In the genomic region with DNA sequence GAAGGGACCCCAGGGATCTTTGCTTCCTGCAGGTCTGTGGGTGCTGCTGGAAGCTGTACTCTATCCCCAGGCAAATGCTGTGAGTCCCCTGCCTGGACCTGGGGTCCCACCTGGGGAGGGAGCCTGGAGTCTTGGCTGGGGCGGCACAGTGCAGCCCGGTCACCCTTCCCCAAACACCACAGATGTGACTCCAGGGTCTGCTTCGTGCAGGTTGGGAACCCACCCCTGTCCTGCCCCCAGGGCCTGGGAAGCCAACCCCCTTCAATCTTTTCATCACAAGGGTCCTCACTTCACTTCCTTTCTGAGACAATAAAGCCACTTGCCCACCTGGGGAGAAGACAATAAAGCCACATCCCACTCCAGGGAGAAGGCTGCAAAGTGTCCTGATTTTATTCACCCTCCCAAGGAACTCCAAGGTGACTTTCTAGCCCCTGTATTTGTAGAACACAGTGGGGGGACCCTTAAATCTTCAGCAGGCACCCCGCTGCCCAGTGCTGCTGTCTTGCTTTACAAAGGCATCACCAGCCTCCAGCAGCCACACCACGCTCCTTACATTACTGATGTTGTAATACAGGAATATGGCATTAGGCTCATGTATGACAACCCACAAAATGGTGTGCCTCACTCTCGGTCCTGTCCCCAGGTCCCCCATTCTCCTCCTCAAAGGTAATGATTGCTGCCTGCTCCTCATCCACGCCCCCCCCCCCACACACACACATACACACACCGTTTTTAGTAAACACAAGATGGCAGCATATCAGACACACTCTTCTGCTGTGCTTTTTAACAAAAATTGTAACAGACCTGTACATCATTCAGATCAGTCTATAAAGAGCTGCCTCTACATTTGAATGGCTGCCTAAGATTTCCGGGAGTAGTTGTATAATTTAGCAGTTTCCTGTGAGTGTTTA, we compare ENCODE assay signal across 14 cellular contexts. TPM values are rescaled to one million over a fixed set of nuclear protein-coding genes. Genes with fewer than 3 reads are reported as not detected.
DNase-seq lines count a peak whose midpoint lies in the region; ATAC-seq and TF ChIP-seq lines count a peak whose summit lies in the region.
"Had no signal": no experiment of that assay in that cellular context is flagged by ENCODE, and none has a peak within 500 bp of the region (broad histone marks: within the 10 kb centered on the region; RNA-seq: fewer than 3 reads in every experiment).

No MANE protein-coding gene starts in this region.

- no peak overlapping the region for H3K27ac Mint-ChIP-seq in chondrocyte (ENCODE audit: unreplicated experiment)
- no peak overlapping the region for H3K27ac Mint-ChIP-seq in natural killer cell treated with Interleukin-12 subunit alpha and Interleukin-12 subunit beta and Interleukin-15 and Interleukin-18, amount 100 ng/mL, for 72 hours
- no peak overlapping the region for H3K27ac Mint-ChIP-seq in CD4-positive, alpha-beta memory T cell
- H3K27ac Mint-ChIP-seq: nephron progenitor cell had no signal

- H3K4me3 ChIP-seq in HUES48 (ENCODE audit: low read depth, low read length) (no peak overlapping the region), GM23248 (no peak overlapping the region)
- H3K4me3 ChIP-seq in CD4-positive, alpha-beta memory T cell (ENCODE audit: low read length in 2 of 2): no peak overlapping the region
- H3K4me3 ChIP-seq: HAP-1 had no signal

- no peak for TF ChIP-seq CTCF in chondrocyte (IDR thresholded peaks at IDR 0.05)

- no peaks in the 10 kb centered on the region for H3K36me3 ChIP-seq in HUES48 (ENCODE audit: control insufficient read depth, insufficient read depth, low read length)
- no peaks in the 10 kb centered on the region for H3K36me3 ChIP-seq in CD4-positive, alpha-beta memory T cell (ENCODE audit: insufficient read depth, low read length)
- no peaks in the 10 kb centered on the region for H3K36me3 ChIP-seq in GM23248 (ENCODE audit: low read depth)
- H3K36me3 ChIP-seq: HAP-1 had no signal

- H3K27ac ChIP-seq in HUES48 (ENCODE audit: low read depth, low read length): peak overlapping the region; percentile 64
- no peak overlapping the region for H3K27ac ChIP-seq in CD4-positive, alpha-beta memory T cell (ENCODE audit: low read depth, low read length)
- H3K27ac ChIP-seq in GM23248: no peak overlapping the region

- peaks cover 21% of the 10 kb centered on the region for H3K27me3 Mint-ChIP-seq in chondrocyte (ENCODE audit: low read depth)
- H3K27me3 Mint-ChIP-seq in natural killer cell treated with Interleukin-12 subunit alpha and Interleukin-12 subunit beta and Interleukin-15 and Interleukin-18, amount 100 ng/mL, for 72 hours: peaks cover 10 to 17% of the 10 kb centered on the region in 2 donors
- H3K27me3 Mint-ChIP-seq in CD4-positive, alpha-beta memory T cell: peaks cover 0 to 4% of the 10 kb centered on the region in 2 donors

- in situ Hi-C loops in GM23248 (cut with MboI): no loop called here

- no peaks in the 10 kb centered on the region for H3K9me2 ChIP-seq in GM23248 (ENCODE audit: insufficient read depth)

- H4K20me1 ChIP-seq in GM23248 (ENCODE audit: insufficient read depth): no peaks in the 10 kb centered on the region

- CTCF ChIA-PET in CD4-positive, alpha-beta memory T cell (lab: Charles Lee; ENCODE audit: partially characterized antibody): no interaction called here

- no peak overlapping the region for H2AFZ ChIP-seq in GM23248

- peaks cover 17% of the 10 kb centered on the region for H3K4me1 ChIP-seq in HUES48 (ENCODE audit: control insufficient read depth, insufficient read depth, low read length)
- H3K4me1 ChIP-seq in CD4-positive, alpha-beta memory T cell (ENCODE audit: insufficient read depth, low read length): no peaks in the 10 kb centered on the region
- H3K4me1 ChIP-seq in GM23248 (ENCODE audit: insufficient read depth): no peaks in the 10 kb centered on the region
- H3K4me1 ChIP-seq: Caco-2 had no signal

- no peaks in the 10 kb centered on the region for H3K9me3 ChIP-seq in HUES48 (ENCODE audit: control insufficient read depth, insufficient read depth, low read length)
- H3K9me3 ChIP-seq in CD4-positive, alpha-beta memory T cell (ENCODE audit: control insufficient read depth in 1 of 2, low read length in 2 of 2): no peaks in the 10 kb centered on the region
- no peaks in the 10 kb centered on the region for H3K9me3 ChIP-seq in GM23248 (ENCODE audit: low read depth)
- H3K9me3 ChIP-seq: Caco-2, HAP-1 had no signal

- no peak overlapping the region for H3K4me3 Mint-ChIP-seq in chondrocyte (ENCODE audit: unreplicated experiment)
- H3K4me3 Mint-ChIP-seq in natural killer cell treated with Interleukin-12 subunit alpha and Interleukin-12 subunit beta and Interleukin-15 and Interleukin-18, amount 100 ng/mL, for 72 hours: no peak overlapping the region
- H3K4me3 Mint-ChIP-seq in CD4-positive, alpha-beta memory T cell: no peak overlapping the region
- H3K4me3 Mint-ChIP-seq: central memory CD8-positive, alpha-beta T cell; nephron progenitor cell had no signal

- H3F3A ChIP-seq in GM23248 (ENCODE audit: insufficient read depth): no peaks in the 10 kb centered on the region

- no peak overlapping the region for H3K4me2 ChIP-seq in GM23248 (ENCODE audit: unreplicated experiment)

- 47 to 52% methylated on average over 9 of the region's 9 CpGs for WGBS in GM23248 (ENCODE audit: low coverage in 1 of 2, low lambda C conversion rate in 2 of 2, missing lambda C conversion rate in 2 of 2), 2 experiments

- H3K9me3 Mint-ChIP-seq in chondrocyte (ENCODE audit: low read depth): no peaks in the 10 kb centered on the region
- no peaks in the 10 kb centered on the region for H3K9me3 Mint-ChIP-seq in natural killer cell treated with Interleukin-12 subunit alpha and Interleukin-12 subunit beta and Interleukin-15 and Interleukin-18, amount 100 ng/mL, for 72 hours
- no peaks in the 10 kb centered on the region for H3K9me3 Mint-ChIP-seq in CD4-positive, alpha-beta memory T cell
- H3K9me3 Mint-ChIP-seq: central memory CD8-positive, alpha-beta T cell; nephron progenitor cell had no signal

- no peak for ATAC-seq in natural killer cell treated with Interleukin-12 subunit alpha and Interleukin-12 subunit beta and Interleukin-15 and Interleukin-18, amount 100 ng/mL, for 72 hours
- no peak for ATAC-seq in GM19351 (IDR thresholded peaks at IDR 0.05; ENCODE audit: unreplicated experiment)

- no peaks in the 10 kb centered on the region for H3K4me1 Mint-ChIP-seq in chondrocyte (ENCODE audit: low read depth)
- H3K4me1 Mint-ChIP-seq in natural killer cell treated with Interleukin-12 subunit alpha and Interleukin-12 subunit beta and Interleukin-15 and Interleukin-18, amount 100 ng/mL, for 72 hours (ENCODE audit: low read depth in 2 of 2): no peaks in the 10 kb centered on the region
- no peaks in the 10 kb centered on the region for H3K4me1 Mint-ChIP-seq in CD4-positive, alpha-beta memory T cell
- H3K4me1 Mint-ChIP-seq: central memory CD8-positive, alpha-beta T cell had no signal

- no peaks in the 10 kb centered on the region for H3K79me2 ChIP-seq in GM23248 (ENCODE audit: insufficient read depth)

- H3K27me3 ChIP-seq in HUES48 (ENCODE audit: control insufficient read depth, insufficient read depth, low read length) (no peaks in the 10 kb centered on the region), GM23248 (replicated peaks; ENCODE audit: insufficient read depth) (no peaks in the 10 kb centered on the region)
- no peaks in the 10 kb centered on the region for H3K27me3 ChIP-seq in CD4-positive, alpha-beta memory T cell (ENCODE audit: insufficient read depth, low read length)

- intact Hi-C loops in CD4-positive, alpha-beta memory T cell (cut with micrococcal nuclease): no loop called here

- POLR2A ChIA-PET in CD4-positive, alpha-beta memory T cell (lab: Charles Lee; ENCODE audit: partially characterized antibody): no interaction called here

- no peak overlapping the region for H3K9ac ChIP-seq in HUES48 (ENCODE audit: low read depth, low read length)
- no peak overlapping the region for H3K9ac ChIP-seq in GM23248

- peak; percentile 7 for DNase-seq in AG20443 (ENCODE audit: low spot score)
- peak; percentile 56 for DNase-seq in chondrocyte (ENCODE audit: low spot score)
- peak; percentile 40 for DNase-seq in natural killer cell treated with Interleukin-12 subunit alpha and Interleukin-12 subunit beta and Interleukin-15 and Interleukin-18, amount 100 ng/mL, for 72 hours (ENCODE audit: low spot score)
- DNase-seq in hippocampal formation (lab: John Stamatoyannopoulos, UW): no peak
- no peak for DNase-seq in CD4-positive, alpha-beta memory T cell
- DNase-seq in GM23248: no peak
- DNase-seq: activated gamma-delta T cell, Caco-2, kidney glomerular epithelial cell, nephron progenitor cell had no signal

- H3K36me3 Mint-ChIP-seq in chondrocyte (ENCODE audit: low read depth): no peaks in the 10 kb centered on the region
- no peaks in the 10 kb centered on the region for H3K36me3 Mint-ChIP-seq in natural killer cell treated with Interleukin-12 subunit alpha and Interleukin-12 subunit beta and Interleukin-15 and Interleukin-18, amount 100 ng/mL, for 72 hours
- no peaks in the 10 kb centered on the region for H3K36me3 Mint-ChIP-seq in CD4-positive, alpha-beta memory T cell

RNA-seq across cellular contexts. Expression of a gene that starts 9.9 kb away (rescaled TPM):
- total RNA-seq in chondrocyte: not detected in 3 replicates
- total RNA-seq in natural killer cell treated with Interleukin-12 subunit alpha and Interleukin-12 subunit beta and Interleukin-15 and Interleukin-18, amount 100 ng/mL, for 72 hours: not detected
- not detected for total RNA-seq in CD4-positive, alpha-beta memory T cell
- polyA plus RNA-seq in CD4-positive, alpha-beta memory T cell: not detected
- total RNA-seq in GM23248 (2014; rRNA removed; shearing (Covaris generic)): not detected in 2 replicates
- not detected in 2 replicates for polyA plus RNA-seq in GM23248 (2016; fragmentation: Nextera tagmentation; extraction: Ambion mirVana)
- total RNA-seq: Caco-2 had no signal

RNA-seq across cellular contexts. Expression of a gene that starts 24.9 kb away (rescaled TPM):
- not detected in 3 replicates for total RNA-seq in chondrocyte
- total RNA-seq in natural killer cell treated with Interleukin-12 subunit alpha and Interleukin-12 subunit beta and Interleukin-15 and Interleukin-18, amount 100 ng/mL, for 72 hours: under 1 TPM in 1 of 2 donors, not detected in 1; 0.98 TPM
- under 1 TPM; 0.23 to 0.42 TPM for total RNA-seq in CD4-positive, alpha-beta memory T cell
- not detected for polyA plus RNA-seq in CD4-positive, alpha-beta memory T cell
- not detected in 2 replicates for total RNA-seq in GM23248 (2014; rRNA removed; shearing (Covaris generic))
- polyA plus RNA-seq in GM23248 (2016; fragmentation: Nextera tagmentation; extraction: Ambion mirVana): 0.11 TPM in 1 of 2 replicates, not detected in the other

RNA-seq across cellular contexts. Expression of a gene that starts 31.2 kb away (rescaled TPM):
- 0.15 TPM in 1 of 3 replicates, not detected in the others for total RNA-seq in chondrocyte
- total RNA-seq in natural killer cell treated with Interleukin-12 subunit alpha and Interleukin-12 subunit beta and Interleukin-15 and Interleukin-18, amount 100 ng/mL, for 72 hours: not detected
- not detected for total RNA-seq in CD4-positive, alpha-beta memory T cell
- not detected for polyA plus RNA-seq in CD4-positive, alpha-beta memory T cell
- total RNA-seq in GM23248 (2014; rRNA removed; shearing (Covaris generic)): not detected in 2 replicates
- polyA plus RNA-seq in GM23248 (2016; fragmentation: Nextera tagmentation; extraction: Ambion mirVana): not detected in 2 replicates
- total RNA-seq: Caco-2 had no signal

Comparison
In these comparisons a context has a peak if more than half of its experiments do, and no peak if none do; other contexts are left out.
1. DNase-seq: peak in AG20443 (single experiment), chondrocyte (single experiment) and natural killer cell treated with Interleukin-12 subunit alpha and Interleukin-12 subunit beta and Interleukin-15 and Interleukin-18, amount 100 ng/mL, for 72 hours (single experiment); none in hippocampal formation (0 of 2), CD4-positive, alpha-beta memory T cell (0 of 5) and GM23248 (single experiment).